30 cellular contexts compared by ENCODE assay signal in the genomic region with DNA sequence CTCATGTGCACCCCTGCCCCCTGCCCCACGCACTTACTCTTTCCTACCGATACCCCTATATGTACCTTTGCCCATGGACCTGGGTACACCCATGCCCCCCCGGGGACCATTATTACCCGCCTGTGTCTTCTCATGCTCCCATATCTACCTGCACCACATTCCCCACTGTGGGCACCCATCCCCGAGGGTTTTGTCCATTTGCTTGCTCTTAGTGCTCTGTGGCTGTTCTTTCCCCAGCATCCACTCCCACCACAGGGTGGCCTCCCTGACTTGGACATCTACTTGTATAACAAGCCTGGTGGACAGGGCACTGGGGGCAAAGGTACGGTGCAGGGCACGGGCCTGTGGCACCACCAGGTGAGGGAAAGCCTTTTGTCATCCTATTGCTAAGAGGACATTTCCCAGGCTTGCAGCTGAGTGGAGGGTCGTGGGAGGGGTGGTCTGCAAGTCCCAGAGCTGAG. TPM values are rescaled to one million over a fixed set of nuclear protein-coding genes. Genes with fewer than 3 reads are reported as not detected.
A peak's percentile ranks its signal among the peaks of the same experiment; 100 is the strongest.
DNase-seq lines count a peak whose midpoint lies in the region; ATAC-seq, FAIRE-seq and TF ChIP-seq lines count a peak whose summit lies in the region.
"Had no signal": no experiment of that assay in that cellular context is flagged by ENCODE, and none has a peak within 500 bp of the region (broad histone marks: within the 10 kb centered on the region; RNA-seq: fewer than 3 reads in every experiment).

No MANE protein-coding gene starts in this region.

- WGBS in HepG2 (ENCODE audit: low lambda C conversion rate) = 91% methylated on average over 8 of the region's 8 CpGs
- WGBS in esophagus squamous epithelium, 2 donors = 97 to 98% methylated on average over 5 to 8 of the region's 8 CpGs

- peaks cover 8 to 19% of the 10 kb centered on the region in 2 experiments; a peak in 4 of 5 replicates for H3K36me3 ChIP-seq in HepG2 (replicated peaks in 1 of 2; ENCODE audit: control insufficient read depth in 1 of 2, insufficient read depth in 2 of 2, low read length in 2 of 2)
- H3K36me3 ChIP-seq in esophagus squamous epithelium = peaks cover 28 to 100% (median 41%) of the 10 kb centered on the region in 3 donors

- no peaks in the 10 kb centered on the region for H3K4me1 Mint-ChIP-seq in activated T-cell treated with anti-CD3 and anti-CD28 coated beads, Interleukin-2, amount 50 U/mL, for 24 hours (ENCODE audit: low read depth)
- H3K4me1 Mint-ChIP-seq in activated B cell treated with CpG ODN at 0.5 μM for 24 hours = no peaks in the 10 kb centered on the region
- no peaks in the 10 kb centered on the region for H3K4me1 Mint-ChIP-seq in stimulated activated naive B cell treated with anti-CD40 and anti-IgM and Interleukin-4, amounts not matched to agents 10 μg/mL and 1 μg/mL and 100 μg/mL, for 72 hours
- H3K4me1 Mint-ChIP-seq: B cell; CD8-positive, alpha-beta memory T cell had no signal

- no peak overlapping the region for H3K4me2 ChIP-seq in HepG2 (ENCODE audit: low read depth, low read length)

- H3K4me3 ChIP-seq in HepG2 (replicated peaks in 1 of 3; ENCODE audit: insufficient read depth in 1 of 3, low read depth in 2 of 3, low read length in 3 of 3) (no peak overlapping the region), esophagus squamous epithelium (no peak overlapping the region)
- H3K4me3 ChIP-seq: dorsolateral prefrontal cortex, gastrocnemius medialis, pancreas, SK-N-MC had no signal

- peak; percentile 20 for DNase-seq in activated T-cell treated with anti-CD3 and anti-CD28 coated beads, Interleukin-2, amount 50 U/mL, for 24 hours
- no peak for DNase-seq in activated T-cell treated with anti-CD3 and anti-CD28 coated beads, Interleukin-2, amount 50 U/mL, for 48 hours
- DNase-seq in activated B cell treated with CpG ODN at 0.5 μM for 24 hours (peak; percentile 11), HepG2 (ENCODE audit: low spot score) (no peak), cerebellum (ENCODE audit: low spot score) (no peak), esophagus squamous epithelium (lab: John Stamatoyannopoulos, UW) (no peak), AG20443 (ENCODE audit: low spot score) (no peak)
- no peak for DNase-seq in stimulated activated naive B cell treated with anti-CD40 and anti-IgM and Interleukin-4, amounts not matched to agents 10 μg/mL and 1 μg/mL and 100 μg/mL, for 72 hours
- DNase-seq: activated CD4-positive, alpha-beta T cell treated with anti-CD3 and anti-CD28 coated beads, Interleukin-2, amount 50 U/mL, for 48 hours; gastrocnemius medialis; hippocampal formation; KBM-7; mammary epithelial cell; NCI-H1694 treated with DMSO at 0.1 percent for 48 hours; nephron progenitor cell; NK-92 treated with Interleukin-12 subunit alpha and Interleukin-12 subunit beta, amount 100 ng/mL, for 24 hours; stimulated activated CD8-positive, alpha-beta memory T cell treated with anti-CD3 and anti-CD28 coated beads, Interleukin-4, amount 100 ng/mL, for 48 hours; T-helper 1 cell; trophoblast cell had no signal

- no peaks in the 10 kb centered on the region for H3K27me3 Mint-ChIP-seq in activated T-cell treated with anti-CD3 and anti-CD28 coated beads, Interleukin-2, amount 50 U/mL, for 24 hours
- no peaks in the 10 kb centered on the region for H3K27me3 Mint-ChIP-seq in activated B cell treated with CpG ODN at 0.5 μM for 24 hours
- no peaks in the 10 kb centered on the region for H3K27me3 Mint-ChIP-seq in stimulated activated naive B cell treated with anti-CD40 and anti-IgM and Interleukin-4, amounts not matched to agents 10 μg/mL and 1 μg/mL and 100 μg/mL, for 72 hours
- H3K27me3 Mint-ChIP-seq: B cell; CD8-positive, alpha-beta memory T cell had no signal

- TF ChIP-seq CTCF in activated B cell treated with CpG ODN at 0.5 μM for 24 hours (IDR thresholded peaks at IDR 0.05) (no peak), HepG2 (CRISPR knock-in tag; IDR thresholded peaks at IDR 0.05) (peak; percentile 16; the same call in 1 of the 2 replicates), esophagus squamous epithelium (IDR thresholded peaks at IDR 0.05) (no peak)

- H3K9ac ChIP-seq in HepG2 (ENCODE audit: insufficient read depth, low read depth, low read length) = no peak overlapping the region

- no peak for FAIRE-seq in HepG2 (lab: Jason Lieb, UNC)
- FAIRE-seq: GM12891, H1, pancreas had no signal

- H3K27ac Mint-ChIP-seq in activated T-cell treated with anti-CD3 and anti-CD28 coated beads, Interleukin-2, amount 50 U/mL, for 24 hours = no peak overlapping the region
- no peak overlapping the region for H3K27ac Mint-ChIP-seq in activated B cell treated with CpG ODN at 0.5 μM for 24 hours
- H3K27ac Mint-ChIP-seq in stimulated activated naive B cell treated with anti-CD40 and anti-IgM and Interleukin-4, amounts not matched to agents 10 μg/mL and 1 μg/mL and 100 μg/mL, for 72 hours = peak overlapping the region; percentile 52
- H3K27ac Mint-ChIP-seq: activated T-helper 2 cell treated with anti-CD3 and anti-CD28 coated beads, Interferon-gamma antibody, Interleukin-2, Interleukin-4, amounts not matched to agents 10 μg/mL and 5 μg/mL and 100 μg/mL, durations not matched to agents 14 hours and 24 hours and 36 hours; B cell had no signal

- peaks cover 96% of the 10 kb centered on the region for H3K36me3 Mint-ChIP-seq in activated T-cell treated with anti-CD3 and anti-CD28 coated beads, Interleukin-2, amount 50 U/mL, for 24 hours (ENCODE audit: low read depth)
- peaks cover 79% of the 10 kb centered on the region for H3K36me3 Mint-ChIP-seq in activated B cell treated with CpG ODN at 0.5 μM for 24 hours (ENCODE audit: low read depth)
- peaks cover 46 to 72% of the 10 kb centered on the region in 2 donors for H3K36me3 Mint-ChIP-seq in stimulated activated naive B cell treated with anti-CD40 and anti-IgM and Interleukin-4, amounts not matched to agents 10 μg/mL and 1 μg/mL and 100 μg/mL, for 72 hours

- H3K4me1 ChIP-seq in HepG2 (ENCODE audit: insufficient read depth, low read length) (no peaks in the 10 kb centered on the region), esophagus squamous epithelium (peaks cover 0 to 20% (median 4%) of the 10 kb centered on the region in 3 donors)
- H3K4me1 ChIP-seq: gastrocnemius medialis, pancreas had no signal

- no peaks in the 10 kb centered on the region for H3K9me3 ChIP-seq in HepG2 (ENCODE audit: low read length)
- no peaks in the 10 kb centered on the region for H3K9me3 ChIP-seq in esophagus squamous epithelium
- H3K9me3 ChIP-seq: gastrocnemius medialis, pancreas had no signal

- in situ Hi-C loops in HepG2 (cut with HindIII; ENCODE audit: extremely low pct_ligation_motif_present, low pct_unique_long_range_greater_than_20kb) = no loop called here

- H2AFZ ChIP-seq in HepG2 (ENCODE audit: low read length) = no peak overlapping the region

- intact Hi-C loops in activated B cell treated with CpG ODN at 0.5 μM for 24 hours (cut with micrococcal nuclease) = no loop called here
- intact Hi-C loops in HepG2 (cut with micrococcal nuclease; ENCODE audit: unreplicated experiment) = no loop called here
- intact Hi-C loops in esophagus squamous epithelium (cut with DNase I) = no loop called here

- H3K27me3 ChIP-seq in HepG2 (ENCODE audit: control insufficient read depth in 1 of 2, insufficient read depth in 2 of 2, low read length in 2 of 2) (no peaks in the 10 kb centered on the region), esophagus squamous epithelium (no peaks in the 10 kb centered on the region)
- H3K27me3 ChIP-seq: dorsolateral prefrontal cortex, gastrocnemius medialis, pancreas had no signal

- TF ChIP-seq RAD21 in HepG2 (CRISPR knock-in tag; IDR thresholded peaks at IDR 0.05) = no peak

- CTCF ChIA-PET in activated B cell treated with CpG ODN at 0.5 μM for 24 hours (lab: Charles Lee) = no interaction called here
- CTCF ChIA-PET in HepG2 (lab: Yijun Ruan, JAX; ENCODE audit: low intra/inter-chr PET ratio, low total read pairs) = no interaction called here

- POLR2A ChIA-PET in activated B cell treated with CpG ODN at 0.5 μM for 24 hours (lab: Charles Lee) (no interaction called here), HepG2 (lab: Yijun Ruan, JAX) (interaction anchor here (1.2 kb wide), 1 partner anchor 16 kb away, joined by 4 read pairs; no protein-coding TSS in a partner anchor)

- no peaks in the 10 kb centered on the region for H3K9me3 Mint-ChIP-seq in activated T-cell treated with anti-CD3 and anti-CD28 coated beads, Interleukin-2, amount 50 U/mL, for 24 hours
- H3K9me3 Mint-ChIP-seq in activated B cell treated with CpG ODN at 0.5 μM for 24 hours = no peaks in the 10 kb centered on the region
- no peaks in the 10 kb centered on the region for H3K9me3 Mint-ChIP-seq in stimulated activated naive B cell treated with anti-CD40 and anti-IgM and Interleukin-4, amounts not matched to agents 10 μg/mL and 1 μg/mL and 100 μg/mL, for 72 hours
- H3K9me3 Mint-ChIP-seq: activated T-helper 2 cell treated with anti-CD3 and anti-CD28 coated beads, Interferon-gamma antibody, Interleukin-2, Interleukin-4, amounts not matched to agents 10 μg/mL and 5 μg/mL and 100 μg/mL, durations not matched to agents 14 hours and 24 hours and 36 hours; CD8-positive, alpha-beta memory T cell; nephron progenitor cell; WTC11 had no signal

- TF ChIP-seq POLR2A in HepG2 (IDR thresholded peaks at IDR 0.05; ENCODE audit: insufficient read depth in 1 of 2, low read depth in 2 of 2, low read length in 2 of 2) (no peak), esophagus squamous epithelium (IDR thresholded peaks at IDR 0.05) (no peak)

- ATAC-seq in activated B cell treated with CpG ODN at 0.5 μM for 24 hours (ENCODE audit: low read depth) = no peak
- ATAC-seq in HepG2 = no peak
- ATAC-seq in stimulated activated naive B cell treated with anti-CD40 and anti-IgM and Interleukin-4, amounts not matched to agents 10 μg/mL and 1 μg/mL and 100 μg/mL, for 72 hours (replicated peaks) = no peak
- ATAC-seq: gastrocnemius medialis, left colon, pancreas, right cardiac atrium, WTC11 had no signal

- H3K27ac ChIP-seq in HepG2 (ENCODE audit: extremely low read length, insufficient read depth, low read length) (no peak overlapping the region), esophagus squamous epithelium (no peak overlapping the region)
- H3K27ac ChIP-seq: dorsolateral prefrontal cortex, gastrocnemius medialis, pancreas, SK-N-MC had no signal

- H3K4me3 Mint-ChIP-seq in activated T-cell treated with anti-CD3 and anti-CD28 coated beads, Interleukin-2, amount 50 U/mL, for 24 hours = no peak overlapping the region
- H3K4me3 Mint-ChIP-seq in activated B cell treated with CpG ODN at 0.5 μM for 24 hours = no peak overlapping the region
- no peak overlapping the region for H3K4me3 Mint-ChIP-seq in stimulated activated naive B cell treated with anti-CD40 and anti-IgM and Interleukin-4, amounts not matched to agents 10 μg/mL and 1 μg/mL and 100 μg/mL, for 72 hours
- H3K4me3 Mint-ChIP-seq: B cell; CD8-positive, alpha-beta memory T cell; nephron progenitor cell; WTC11 had no signal

- no peaks in the 10 kb centered on the region for H3K79me2 ChIP-seq in HepG2 (ENCODE audit: insufficient read depth, low read length)

- H4K20me1 ChIP-seq in HepG2 (ENCODE audit: insufficient read depth, low read length) = no peaks in the 10 kb centered on the region

- no TSS peak for BruUV-seq in HepG2 (replicated peaks; lab: Mats Ljungman, UMichigan)

- TF ChIP-seq EP300 in HepG2 (IDR thresholded peaks at IDR 0.05; ENCODE audit: low read depth in 2 of 2, low read length in 2 of 2) (no peak), HepG2 (CRISPR knock-in tag; IDR thresholded peaks at IDR 0.05; ENCODE audit: borderline replicate concordance) (no peak)

RNA-seq across cellular contexts. Expression of gene HYI, which starts 14.6 kb away (rescaled TPM):
- total RNA-seq in activated B cell treated with CpG ODN at 0.5 μM for 24 hours (10.0 and 12.3 TPM in 2 replicates), HepG2 (2016; rRNA removed; fragmentation: Illumina TruSeq; extraction: Trizol) (not detected in 2 replicates), cerebellum (28.0 TPM), esophagus squamous epithelium (10 to 100 TPM in 3 of 4 donors, 1 to 10 TPM in 1; 7.0 to 30.9 (median 14.7) TPM)
- not detected in 2 replicates for total RNA-seq in HepG2 (2016; cell fraction: cytosol; rRNA removed; fragmentation: Illumina TruSeq; extraction: Trizol; ENCODE audit: low read depth)
- not detected in 2 replicates for total RNA-seq in HepG2 (2016; cell fraction: insoluble cytoplasmic fraction; rRNA removed; fragmentation: Illumina TruSeq; extraction: Trizol)
- not detected in 2 replicates for total RNA-seq in HepG2 (2016; cell fraction: membrane; rRNA removed; fragmentation: Illumina TruSeq; extraction: Trizol)
- not detected in 2 replicates for total RNA-seq in HepG2 (2016; cell fraction: nucleus; rRNA removed; fragmentation: Illumina TruSeq; extraction: Trizol)
- not detected in 2 replicates for polyA plus RNA-seq in HepG2 (2011; rRNA removed)
- not detected in 2 replicates for polyA plus RNA-seq in HepG2 (2011; cell fraction: cytosol; rRNA removed)
- not detected in 2 replicates for polyA plus RNA-seq in HepG2 (2011; cell fraction: nucleus; rRNA removed)
- 6.7 and 9.4 TPM in 2 replicates for polyA plus RNA-seq in HepG2 (2012)
- polyA plus RNA-seq in HepG2 (2016; cell fraction: cytosol; fragmentation: Illumina TruSeq; extraction: Trizol; ENCODE audit: low read depth) = not detected in 2 replicates
- not detected in 2 replicates for polyA plus RNA-seq in HepG2 (2016; cell fraction: insoluble cytoplasmic fraction; fragmentation: Illumina TruSeq; extraction: Trizol; ENCODE audit: low read depth)
- polyA plus RNA-seq in HepG2 (2016; cell fraction: membrane; fragmentation: Illumina TruSeq; extraction: Trizol; ENCODE audit: low read depth) = not detected in 2 replicates
- not detected in 2 replicates for polyA plus RNA-seq in HepG2 (2016; cell fraction: nucleus; fragmentation: Illumina TruSeq; extraction: Trizol; ENCODE audit: insufficient read depth, low read depth)
- polyA minus RNA-seq in HepG2 (2011; rRNA and poly(A)+ RNA removed; ENCODE audit: low replicate concordance) = 17.2 TPM in 1 of 2 replicates, not detected in the other
- not detected in 2 replicates for polyA minus RNA-seq in HepG2 (2011; cell fraction: cytosol; rRNA and poly(A)+ RNA removed)
- polyA minus RNA-seq in HepG2 (2011; cell fraction: nucleus; rRNA and poly(A)+ RNA removed) = 0.64 TPM in 1 of 2 replicates, not detected in the other

RNA-seq across cellular contexts. Expression of gene SZT2, which starts 49.5 kb away (rescaled TPM):
- 108 and 139 TPM in 2 replicates for total RNA-seq in activated B cell treated with CpG ODN at 0.5 μM for 24 hours
- 5.6 and 8.0 TPM in 2 replicates for total RNA-seq in HepG2 (2016; rRNA removed; fragmentation: Illumina TruSeq; extraction: Trizol)
- 3.8 TPM in 2 replicates for total RNA-seq in HepG2 (2016; cell fraction: cytosol; rRNA removed; fragmentation: Illumina TruSeq; extraction: Trizol; ENCODE audit: low read depth)
- 4.3 and 9.7 TPM in 2 replicates for total RNA-seq in HepG2 (2016; cell fraction: insoluble cytoplasmic fraction; rRNA removed; fragmentation: Illumina TruSeq; extraction: Trizol)
- 3.6 TPM in 2 replicates for total RNA-seq in HepG2 (2016; cell fraction: membrane; rRNA removed; fragmentation: Illumina TruSeq; extraction: Trizol)
- total RNA-seq in HepG2 (2016; cell fraction: nucleus; rRNA removed; fragmentation: Illumina TruSeq; extraction: Trizol) = 17.5 and 18.0 TPM in 2 replicates
- polyA plus RNA-seq in HepG2 (2011; rRNA removed) = 8.8 and 9.8 TPM in 2 replicates
- polyA plus RNA-seq in HepG2 (2011; cell fraction: cytosol; rRNA removed) = 2.2 and 3.1 TPM in 2 replicates
- 58.1 and 68.7 TPM in 2 replicates for polyA plus RNA-seq in HepG2 (2011; cell fraction: nucleus; rRNA removed)
- 7.8 and 8.7 TPM in 2 replicates for polyA plus RNA-seq in HepG2 (2012)
- polyA plus RNA-seq in HepG2 (2016; cell fraction: cytosol; fragmentation: Illumina TruSeq; extraction: Trizol; ENCODE audit: low read depth) = 0.57 and 0.69 TPM in 2 replicates
- polyA plus RNA-seq in HepG2 (2016; cell fraction: insoluble cytoplasmic fraction; fragmentation: Illumina TruSeq; extraction: Trizol; ENCODE audit: low read depth) = 2.9 and 3.7 TPM in 2 replicates
- 1.2 and 1.3 TPM in 2 replicates for polyA plus RNA-seq in HepG2 (2016; cell fraction: membrane; fragmentation: Illumina TruSeq; extraction: Trizol; ENCODE audit: low read depth)
- 23.7 and 25.9 TPM in 2 replicates for polyA plus RNA-seq in HepG2 (2016; cell fraction: nucleus; fragmentation: Illumina TruSeq; extraction: Trizol; ENCODE audit: insufficient read depth, low read depth)
- polyA minus RNA-seq in HepG2 (2011; rRNA and poly(A)+ RNA removed; ENCODE audit: low replicate concordance) = 36.3 and 51.9 TPM in 2 replicates
- polyA minus RNA-seq in HepG2 (2011; cell fraction: cytosol; rRNA and poly(A)+ RNA removed) = 3.5 and 5.0 TPM in 2 replicates
- polyA minus RNA-seq in HepG2 (2011; cell fraction: nucleus; rRNA and poly(A)+ RNA removed) = 55.9 and 71.0 TPM in 2 replicates
- 49.4 TPM for total RNA-seq in cerebellum
- total RNA-seq in esophagus squamous epithelium = 10 to 100 TPM; 12.4 to 40.0 (median 27.7) TPM

RNA-seq across cellular contexts. Expression of gene MED8, which starts 49.6 kb away (rescaled TPM):
- 33.8 and 37.2 TPM in 2 replicates for total RNA-seq in activated B cell treated with CpG ODN at 0.5 μM for 24 hours
- 77.4 and 112 TPM in 2 replicates for total RNA-seq in HepG2 (2016; rRNA removed; fragmentation: Illumina TruSeq; extraction: Trizol)
- total RNA-seq in HepG2 (2016; cell fraction: cytosol; rRNA removed; fragmentation: Illumina TruSeq; extraction: Trizol; ENCODE audit: low read depth) = 27.8 and 29.8 TPM in 2 replicates
- total RNA-seq in HepG2 (2016; cell fraction: insoluble cytoplasmic fraction; rRNA removed; fragmentation: Illumina TruSeq; extraction: Trizol) = 79.1 and 119 TPM in 2 replicates
- total RNA-seq in HepG2 (2016; cell fraction: membrane; rRNA removed; fragmentation: Illumina TruSeq; extraction: Trizol) = 39.9 and 44.3 TPM in 2 replicates
- 30.3 and 33.9 TPM in 2 replicates for total RNA-seq in HepG2 (2016; cell fraction: nucleus; rRNA removed; fragmentation: Illumina TruSeq; extraction: Trizol)
- 13.0 and 16.9 TPM in 2 replicates for polyA plus RNA-seq in HepG2 (2011; rRNA removed)
- polyA plus RNA-seq in HepG2 (2011; cell fraction: cytosol; rRNA removed) = 15.2 and 18.5 TPM in 2 replicates
- 27.4 and 29.3 TPM in 2 replicates for polyA plus RNA-seq in HepG2 (2011; cell fraction: nucleus; rRNA removed)
- 34.9 and 41.7 TPM in 2 replicates for polyA plus RNA-seq in HepG2 (2012)
- polyA plus RNA-seq in HepG2 (2016; cell fraction: cytosol; fragmentation: Illumina TruSeq; extraction: Trizol; ENCODE audit: low read depth) = 23.6 and 24.6 TPM in 2 replicates
- polyA plus RNA-seq in HepG2 (2016; cell fraction: insoluble cytoplasmic fraction; fragmentation: Illumina TruSeq; extraction: Trizol; ENCODE audit: low read depth) = 98.6 and 98.7 TPM in 2 replicates
- polyA plus RNA-seq in HepG2 (2016; cell fraction: membrane; fragmentation: Illumina TruSeq; extraction: Trizol; ENCODE audit: low read depth) = 30.8 and 31.0 TPM in 2 replicates
- polyA plus RNA-seq in HepG2 (2016; cell fraction: nucleus; fragmentation: Illumina TruSeq; extraction: Trizol; ENCODE audit: insufficient read depth, low read depth) = 48.4 and 55.2 TPM in 2 replicates
- 11.0 and 19.2 TPM in 2 replicates for polyA minus RNA-seq in HepG2 (2011; rRNA and poly(A)+ RNA removed; ENCODE audit: low replicate concordance)
- 14.2 and 14.7 TPM in 2 replicates for polyA minus RNA-seq in HepG2 (2011; cell fraction: cytosol; rRNA and poly(A)+ RNA removed)
- 30.3 and 36.6 TPM in 2 replicates for polyA minus RNA-seq in HepG2 (2011; cell fraction: nucleus; rRNA and poly(A)+ RNA removed)
- total RNA-seq in cerebellum = 17.0 TPM
- total RNA-seq in esophagus squamous epithelium = 10 to 100 TPM; 34.5 to 60.1 (median 38.6) TPM

Comparison
In these comparisons a context has a peak if more than half of its experiments do, and no peak if none do; other contexts are left out.
1. DNase-seq: peak in activated T-cell treated with anti-CD3 and anti-CD28 coated beads, Interleukin-2, amount 50 U/mL, for 24 hours (single experiment) and activated B cell treated with CpG ODN at 0.5 μM for 24 hours (single experiment); none in activated T-cell treated with anti-CD3 and anti-CD28 coated beads, Interleukin-2, amount 50 U/mL, for 48 hours (0 of 2), HepG2 (single experiment), stimulated activated naive B cell treated with anti-CD40 and anti-IgM and Interleukin-4, amounts not matched to agents 10 μg/mL and 1 μg/mL and 100 μg/mL, for 72 hours (single experiment), cerebellum (single experiment), esophagus squamous epithelium (single experiment) and AG20443 (single experiment).
2. RNA of gene HYI, which starts 14.6 kb away (total RNA-seq): 28.0 TPM in cerebellum (single experiment), 7.0 to 30.9 TPM in esophagus squamous epithelium and 10.0 to 12.3 TPM in activated B cell treated with CpG ODN at 0.5 μM for 24 hours; not detected in HepG2; every median in the first group is over 4 times any median in the second.